8 cellular contexts compared by ENCODE assay signal in the genomic region with DNA sequence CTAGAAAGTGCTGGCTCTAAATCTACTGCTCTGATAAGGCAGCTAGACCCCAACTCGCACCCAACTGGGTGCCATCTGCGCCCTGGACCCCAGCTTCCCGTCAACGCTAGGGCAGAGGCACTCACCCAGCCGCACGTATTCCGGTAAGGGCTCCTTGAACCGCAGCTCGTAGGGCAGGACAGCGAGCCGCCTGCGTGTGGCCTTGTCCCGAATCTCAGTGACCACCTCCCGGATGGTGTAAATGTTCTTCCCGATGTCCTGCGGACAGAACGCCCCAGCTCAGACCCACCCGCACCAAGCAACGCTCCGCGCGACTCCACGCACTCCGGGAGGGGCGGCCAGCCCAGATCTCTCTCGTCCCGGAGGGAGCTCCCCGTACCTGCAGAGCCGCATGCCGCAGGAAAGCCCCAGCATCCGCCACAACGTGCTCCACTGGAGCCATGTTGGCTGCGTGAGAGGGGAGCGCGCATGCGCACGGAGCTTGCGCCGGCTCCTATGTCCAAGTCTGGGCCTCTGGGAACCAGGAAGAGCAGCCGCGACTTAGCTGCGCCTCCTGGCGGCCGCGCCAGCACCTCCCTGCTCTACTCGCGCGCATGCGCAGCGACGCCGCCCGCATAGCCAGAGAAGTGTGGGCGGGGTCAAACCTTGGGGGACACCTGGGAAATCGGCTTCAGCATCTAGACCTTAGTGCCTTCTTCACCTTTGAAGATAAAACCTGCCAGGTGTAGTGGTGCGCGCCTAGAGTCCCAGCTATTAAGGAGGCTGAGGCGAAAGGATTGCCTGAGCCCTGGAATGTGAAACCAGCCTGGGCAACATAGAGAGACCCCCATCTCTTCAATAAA. TPM values are rescaled to one million over a fixed set of nuclear protein-coding genes. Genes with fewer than 3 reads are reported as not detected.
DNase-seq lines count a peak whose midpoint lies in the region; ATAC-seq and TF ChIP-seq lines count a peak whose summit lies in the region.

NOB1 (minus strand) TSS at position 458 of the 842 bp plus-strand sequence; CDS start at position 442, 16 bp downstream.

- H3K9ac ChIP-seq in DND-41 (ENCODE audit: low read depth, low read length) (peak within 1 kb of the TSS; percentile 72), KMS-11 (peak within 1 kb of the TSS; percentile 93)

- H4K20me1 ChIP-seq in DND-41 (ENCODE audit: insufficient read depth, low read length) (peaks cover 6% of the 10 kb centered on the region; the same call in 1 of the 2 replicates), KMS-11 (ENCODE audit: insufficient read depth) (no peaks in the 10 kb centered on the region)

- TF ChIP-seq CTCF in DND-41 (IDR thresholded peaks at IDR 0.05; ENCODE audit: borderline replicate concordance, extremely low read depth, low read length, poor library complexity, severe bottlenecking), result peak; percentile 99
- peak; percentile 88 for TF ChIP-seq CTCF in KMS-11 (conservative IDR thresholded peaks at IDR 0.05; ENCODE audit: low read depth, low read length)
- TF ChIP-seq CTCF in Panc1 (IDR thresholded peaks at IDR 0.05), result peak; percentile 98
- peak in 2 of 3 experiments; percentile 99 to 100 for TF ChIP-seq CTCF in esophagus muscularis mucosa (IDR thresholded peaks at IDR 0.05)

- 2% methylated on average over 21 of the region's 58 CpGs for WGBS in esophagus muscularis mucosa

- H3K27me3 ChIP-seq in DND-41 (ENCODE audit: insufficient read depth, low read length, poor library complexity) (no peaks in the 10 kb centered on the region), KMS-11 (ENCODE audit: insufficient read depth, low read depth) (no peaks in the 10 kb centered on the region), Panc1 (ENCODE audit: control insufficient read depth, insufficient read depth, low read length) (no peaks in the 10 kb centered on the region), esophagus muscularis mucosa (no peaks in the 10 kb centered on the region)

- intact Hi-C loops in Panc1 (cut with micrococcal nuclease; ENCODE audit: unreplicated experiment), result loop anchor here (5.0 kb wide), 1 partner anchor 42 kb away; no protein-coding TSS in a partner anchor
- intact Hi-C loops in esophagus muscularis mucosa (cut with DNase I), result loop anchor here (1.0 to 10.0 kb wide), 3 partner anchors 45 to 358 kb away; partner anchors contain the start of gene NFAT5

- BruUV-seq in Panc1 (replicated peaks; lab: Mats Ljungman, UMichigan), result no TSS peak

- H3K4me1 ChIP-seq in DND-41 (ENCODE audit: insufficient read depth, low read length) (peaks cover 27% of the 10 kb centered on the region), KMS-11 (ENCODE audit: low read depth, poor library complexity, severe bottlenecking) (peaks cover 21% of the 10 kb centered on the region), Panc1 (ENCODE audit: control insufficient read depth, insufficient read depth, low read length) (0 out of 2 replicates have a peak, but pooled peaks cover 5% of the 10 kb centered on the region), esophagus muscularis mucosa (peaks cover 18 to 31% (median 22%) of the 10 kb centered on the region in 4 donors)

- peak within 1 kb of the TSS; percentile 72 for H3K27ac ChIP-seq in DND-41 (ENCODE audit: low read length)
- H3K27ac ChIP-seq in KMS-11, result peak within 1 kb of the TSS; percentile 79
- peak within 1 kb of the TSS; percentile 94 for H3K27ac ChIP-seq in Panc1 (ENCODE audit: low read length)
- peak within 1 kb of the TSS; percentile 72 to 84 (median 75) for H3K27ac ChIP-seq in esophagus muscularis mucosa (replicated peaks in 1 of 4)

- CTCF ChIA-PET in Panc1 (lab: Charles Lee), result interaction anchor here (0.9 to 1.1 kb wide), 2 partner anchors 28 to 41 kb away, joined by 3 read pairs; partner anchors contain the start of gene NQO1

- H3K36me3 ChIP-seq in DND-41 (ENCODE audit: insufficient read depth, low read length), result peaks cover 32% of the 10 kb centered on the region
- peaks cover 5% of the 10 kb centered on the region; the same call in 1 of the 2 replicates for H3K36me3 ChIP-seq in KMS-11 (ENCODE audit: insufficient read depth)
- H3K36me3 ChIP-seq in Panc1 (ENCODE audit: control insufficient read depth, insufficient read depth, low read length), result peaks cover 9% of the 10 kb centered on the region
- H3K36me3 ChIP-seq in esophagus muscularis mucosa, result peaks cover 17 to 28% (median 24%) of the 10 kb centered on the region in 4 donors

- ATAC-seq in DND-41 (ENCODE audit: insufficient read depth, low read depth) (peak; percentile 96), GM21723 (IDR thresholded peaks at IDR 0.05; ENCODE audit: unreplicated experiment) (peak; percentile 94), Panc1 (peak; percentile 97)

- in situ Hi-C loops in Panc1 (cut with HindIII; ENCODE audit: low pct_unique_long_range_greater_than_20kb, low sequenced_read_pairs), result no loop called here

- peaks cover 45% of the 10 kb centered on the region for H3K79me2 ChIP-seq in DND-41 (ENCODE audit: insufficient read depth, low read length)
- peaks cover 48% of the 10 kb centered on the region for H3K79me2 ChIP-seq in KMS-11 (ENCODE audit: insufficient read depth, low read depth)

- H3K4me3 ChIP-seq in DND-41 (ENCODE audit: low read depth in 1 of 2, low read length in 2 of 2) (peak within 1 kb of the TSS; percentile 45 to 78), KMS-11 (IDR thresholded peaks at IDR 0.05; ENCODE audit: insufficient read depth, low read depth, low read length) (peak within 1 kb of the TSS; percentile 32), Panc1 (ENCODE audit: low read depth in 2 of 2, low read length in 2 of 2) (peak within 1 kb of the TSS; percentile 97 to 99), esophagus muscularis mucosa (peak within 1 kb of the TSS; percentile 81 to 90 (median 82))

- no peaks in the 10 kb centered on the region for H3K9me3 ChIP-seq in DND-41 (ENCODE audit: insufficient read depth, low read length, severe bottlenecking)
- H3K9me3 ChIP-seq in Panc1 (ENCODE audit: control insufficient read depth, insufficient read depth, low read depth, low read length), result no peaks in the 10 kb centered on the region
- H3K9me3 ChIP-seq in esophagus muscularis mucosa, result no peaks in the 10 kb centered on the region

- DNase-seq in DND-41, result peak; percentile 97
- peak; percentile 89 for DNase-seq in Panc1 (ENCODE audit: low read depth, low spot score)
- peak; percentile 96 to 97 for DNase-seq in activated T-cell treated with anti-CD3 and anti-CD28 coated beads, Interleukin-2, amount 50 U/mL, for 48 hours
- peak; percentile 98 for DNase-seq in esophagus muscularis mucosa (ENCODE audit: extremely low spot score)
- DNase-seq in myocyte (ENCODE audit: low read depth), result peak; percentile 95
- DNase-seq in stimulated activated CD8-positive, alpha-beta memory T cell treated with anti-CD3 and anti-CD28 coated beads, Interleukin-7, amount 100 ng/mL, for 48 hours (ENCODE audit: extremely low read depth in 1 of 2, low read depth in 1 of 2), result peak; percentile 94

- peak; percentile 31 for TF ChIP-seq POLR2A in esophagus muscularis mucosa (IDR thresholded peaks at IDR 0.05; ENCODE audit: low read depth)

- H3K4me2 ChIP-seq in DND-41 (ENCODE audit: insufficient read depth, low read length) (peak within 1 kb of the TSS; percentile 82), KMS-11 (peak within 1 kb of the TSS; percentile 82)

- TF ChIP-seq EP300 in esophagus muscularis mucosa (IDR thresholded peaks at IDR 0.05), result no peak

- POLR2A ChIA-PET in Panc1 (lab: Charles Lee), result interaction anchor here (0.5 to 1.1 kb wide), 3 partner anchors 21 to 114 kb away, joined by 3 to 4 read pairs (median 4); no protein-coding TSS in a partner anchor

- H2AFZ ChIP-seq in DND-41 (ENCODE audit: low read depth, low read length) (peak within 1 kb of the TSS; percentile 97), KMS-11 (ENCODE audit: low read depth) (peak within 1 kb of the TSS; percentile 68)

RNA-seq across cellular contexts. Expression of gene NOB1, which starts in this region (rescaled TPM):
- 48.3 TPM for total RNA-seq in Panc1 (2021; ENCODE audit: unreplicated experiment)
- polyA plus RNA-seq in Panc1 (2012; ENCODE audit: insufficient read length), result 58.5 TPM
- total RNA-seq in esophagus muscularis mucosa, result 10 to 100 TPM; 22.4 to 39.2 (median 30.3) TPM
- 17.5 and 20.1 TPM in 2 replicates for total RNA-seq in myocyte
- 43.4 TPM for polyA plus RNA-seq in myocyte (2012)

Comparison
In these comparisons a context has a peak if more than half of its experiments do, and no peak if none do; other contexts are left out.
1. Peak in every context shown above with its lines: DNase-seq, ATAC-seq, H3K4me3 ChIP-seq and H3K27ac ChIP-seq.
2. H3K4me3 ChIP-seq: peak in every context shown above with its lines; median percentile 98 in Panc1; 82 in esophagus muscularis mucosa; 62 in DND-41; 32 in KMS-11.